Comparison of ENCODE assay signal across 9 cellular contexts in genomic region chr10:110841767-110842267, GRCh38. TPM values are rescaled to one million over a fixed set of nuclear protein-coding genes. Genes with fewer than 3 reads are reported as not detected.
DNase-seq lines count a peak whose midpoint lies in the region; ATAC-seq and TF ChIP-seq lines count a peak whose summit lies in the region.
"Had no signal": no experiment of that assay in that cellular context is flagged by ENCODE, and none has a peak within 500 bp of the region (broad histone marks: within the 10 kb centered on the region; RNA-seq: fewer than 3 reads in every experiment).

No MANE protein-coding gene starts in this region.

- H3K9me2 ChIP-seq in SU-DHL-6 (replicated peaks; ENCODE audit: insufficient read depth, low read length) = no peaks in the 10 kb centered on the region

- H3K4me2 ChIP-seq in SU-DHL-6 (ENCODE audit: low read depth, low read length, poor library complexity, severe bottlenecking) = peak overlapping the region; percentile 79

- TF ChIP-seq CTCF in SU-DHL-6 (IDR thresholded peaks at IDR 0.05; ENCODE audit: insufficient read depth, low read length, poor library complexity, severe bottlenecking) (no peak), mucosa of descending colon (IDR thresholded peaks at IDR 0.05) (no peak)

- intact Hi-C loops in mucosa of descending colon (cut with DNase I, micrococcal nuclease) = no loop called here

- peak overlapping the region in 1 of 4 donors; percentile 71 for H3K4me3 Mint-ChIP-seq in CD4-positive, CD25-positive, alpha-beta regulatory T cell

- peaks cover 15% of the 10 kb centered on the region for H3F3A ChIP-seq in SU-DHL-6 (ENCODE audit: insufficient read depth)

- H3K4me1 ChIP-seq in CD4-positive, CD25-positive, alpha-beta regulatory T cell (ENCODE audit: control insufficient read depth, insufficient read depth, low read length, poor library complexity, severe bottlenecking) = peaks cover 20% of the 10 kb centered on the region
- peaks cover 81% of the 10 kb centered on the region for H3K4me1 ChIP-seq in mucosa of descending colon (ENCODE audit: low read depth)

- no peaks in the 10 kb centered on the region for H3K27me3 Mint-ChIP-seq in CD4-positive, CD25-positive, alpha-beta regulatory T cell

- TF ChIP-seq POLR2A in GM18951 (IDR thresholded peaks at IDR 0.05; ENCODE audit: extremely low read depth, insufficient read depth, insufficient read length) = peak; percentile 39

- no peaks in the 10 kb centered on the region for H3K27me3 ChIP-seq in CD4-positive, CD25-positive, alpha-beta regulatory T cell (ENCODE audit: control insufficient read depth, insufficient read depth, low read length)
- no peaks in the 10 kb centered on the region for H3K27me3 ChIP-seq in SU-DHL-6 (ENCODE audit: low read length)

- H3K27ac Mint-ChIP-seq in CD4-positive, CD25-positive, alpha-beta regulatory T cell = peak overlapping the region; percentile 26 to 76 (median 71)

- H3K4me3 ChIP-seq in CD4-positive, CD25-positive, alpha-beta regulatory T cell (ENCODE audit: low read depth, low read length) = no peak overlapping the region
- H3K4me3 ChIP-seq in SU-DHL-6 (ENCODE audit: insufficient read depth, low read length, poor library complexity, severe bottlenecking) = no peak overlapping the region
- no peak overlapping the region for H3K4me3 ChIP-seq in mucosa of descending colon

- H3K4me1 Mint-ChIP-seq in CD4-positive, CD25-positive, alpha-beta regulatory T cell = peaks cover 11 to 58% (median 19%) of the 10 kb centered on the region in 4 donors

- no peak for DNase-seq in CD4-positive, CD25-positive, alpha-beta regulatory T cell
- DNase-seq in NCI-H2227 treated with DMSO at 0.1 percent for 48 hours (lab: John Stamatoyannopoulos, UW) (no peak), NCI-H1105 treated with DMSO at 0.1 percent for 48 hours (lab: John Stamatoyannopoulos, UW) (no peak), NCI-H2227 (lab: John Stamatoyannopoulos, UW; ENCODE audit: unreplicated experiment) (no peak), mucosa of descending colon (no peak)

- no peaks in the 10 kb centered on the region for H3K36me3 ChIP-seq in CD4-positive, CD25-positive, alpha-beta regulatory T cell (ENCODE audit: control insufficient read depth, insufficient read depth, low read length)
- H3K36me3 ChIP-seq in SU-DHL-6 (ENCODE audit: low read length) (no peaks in the 10 kb centered on the region), mucosa of descending colon (ENCODE audit: low read depth) (no peaks in the 10 kb centered on the region)

- no peaks in the 10 kb centered on the region for H3K79me2 ChIP-seq in SU-DHL-6 (ENCODE audit: insufficient read depth, low read length)

- no peaks in the 10 kb centered on the region for H3K9me3 ChIP-seq in CD4-positive, CD25-positive, alpha-beta regulatory T cell (ENCODE audit: control insufficient read depth in 2 of 2, low read length in 2 of 2)
- no peaks in the 10 kb centered on the region for H3K9me3 ChIP-seq in SU-DHL-6 (ENCODE audit: insufficient read depth, low read length)
- H3K9me3 ChIP-seq in mucosa of descending colon = no peaks in the 10 kb centered on the region

- H3K36me3 Mint-ChIP-seq in CD4-positive, CD25-positive, alpha-beta regulatory T cell = no peaks in the 10 kb centered on the region

- peaks cover 0 to 2% (median 0%) of the 10 kb centered on the region in 7 donors for H3K9me3 Mint-ChIP-seq in CD4-positive, CD25-positive, alpha-beta regulatory T cell

- peak; percentile 39 to 46 for ATAC-seq in CD4-positive, CD25-positive, alpha-beta regulatory T cell (ENCODE audit: low read depth in 2 of 2)
- ATAC-seq in HG02852 (IDR thresholded peaks at IDR 0.05; ENCODE audit: unreplicated experiment) (peak; percentile 67), mucosa of descending colon (no peak)

- peak overlapping the region; percentile 61 for H3K9ac ChIP-seq in SU-DHL-6 (ENCODE audit: low read length)

- H4K20me1 ChIP-seq in SU-DHL-6 (ENCODE audit: low read depth, low read length) = no peaks in the 10 kb centered on the region

- no peak overlapping the region for H3K27ac ChIP-seq in CD4-positive, CD25-positive, alpha-beta regulatory T cell (ENCODE audit: insufficient read depth, low read length, poor library complexity, severe bottlenecking)
- peak overlapping the region; percentile 94 for H3K27ac ChIP-seq in SU-DHL-6 (ENCODE audit: low read depth, low read length)
- H3K27ac ChIP-seq: epithelial cell of prostate had no signal

- in situ Hi-C loops in GM18951 (cut with MboI; ENCODE audit: low sequenced_read_pairs, unreplicated experiment) = no loop called here

- no peak overlapping the region for H2AFZ ChIP-seq in SU-DHL-6 (ENCODE audit: low read depth, low read length, severe bottlenecking)

RNA-seq across cellular contexts. Expression of gene PDCD4, which starts 29.9 kb away (rescaled TPM):
- 213 TPM for total RNA-seq in CD4-positive, CD25-positive, alpha-beta regulatory T cell
- polyA plus RNA-seq in CD4-positive, CD25-positive, alpha-beta regulatory T cell = 100 to 1,000 TPM; 167 to 224 (median 195) TPM
- total RNA-seq in mucosa of descending colon = 100 to 1,000 TPM; 290 to 605 (median 528) TPM
